In the genomic region with DNA sequence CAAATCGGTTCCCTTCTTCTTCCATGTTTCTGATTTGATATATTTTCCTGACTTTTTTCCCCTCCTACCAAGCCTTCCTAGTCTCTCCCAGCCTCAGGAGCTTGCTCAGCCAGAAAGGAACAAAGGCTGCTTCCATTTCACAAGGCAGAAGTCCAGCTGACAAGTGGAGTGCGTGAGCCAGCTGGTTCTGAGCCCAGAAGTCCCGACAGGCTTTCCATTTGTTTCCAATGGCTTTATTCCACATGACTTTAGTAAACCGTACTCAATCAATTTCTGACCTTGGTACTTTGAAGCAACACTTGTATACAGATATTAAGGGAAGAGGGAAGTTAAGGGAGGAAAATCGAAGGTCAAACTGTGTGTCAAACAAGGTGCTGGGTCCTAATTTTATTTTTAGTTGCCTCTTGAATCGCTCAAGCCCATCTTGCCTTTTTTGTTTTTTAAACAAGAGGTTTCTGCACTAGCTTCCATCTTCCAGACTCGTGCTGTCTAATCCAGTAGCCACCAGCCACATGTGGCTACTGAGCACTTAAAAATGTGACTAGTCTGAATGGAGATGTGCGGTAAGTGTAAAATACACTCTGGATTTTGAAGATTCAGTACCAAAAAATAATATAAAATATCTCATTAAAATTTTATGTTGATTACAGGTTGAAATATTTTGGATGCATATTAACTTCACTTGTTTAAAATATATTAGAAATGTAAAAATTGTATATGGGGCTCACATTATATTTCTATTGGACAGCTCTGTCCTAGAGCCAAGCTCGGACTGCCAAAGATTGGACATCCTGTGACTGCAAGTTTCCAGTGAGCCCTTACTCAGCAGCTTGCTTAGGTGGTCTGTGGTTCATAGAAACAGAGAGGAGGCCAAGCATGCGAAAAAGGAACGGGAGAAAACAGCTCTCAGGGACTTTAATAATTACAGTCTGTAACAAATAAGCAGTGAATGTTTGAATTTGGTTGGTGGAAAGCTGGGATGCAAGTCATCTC, we compare ENCODE assay signal across 8 cellular contexts. TPM values are rescaled to one million over a fixed set of nuclear protein-coding genes. Genes with fewer than 3 reads are reported as not detected.
A peak's percentile ranks its signal among the peaks of the same experiment; 100 is the strongest.
DNase-seq lines count a peak whose midpoint lies in the region; ATAC-seq, FAIRE-seq and TF ChIP-seq lines count a peak whose summit lies in the region.

No MANE protein-coding gene starts in this region.

- H3K4me3 Mint-ChIP-seq in stimulated activated naive CD8-positive, alpha-beta T cell treated with anti-CD3 and anti-CD28 coated beads, Interleukin-15, Interleukin-2, amounts not matched to agents 100 ng/mL and 50 ng/mL, for 24 hours: no peak overlapping the region
- no peak overlapping the region for H3K4me3 Mint-ChIP-seq in endodermal cell

- TF ChIP-seq POLR2A in GM12892 (IDR thresholded peaks at IDR 0.05; ENCODE audit: low read depth, low read length): no peak

- no peak for ATAC-seq in stimulated activated naive CD8-positive, alpha-beta T cell treated with anti-CD3 and anti-CD28 coated beads, Interleukin-15, Interleukin-2, amounts not matched to agents 100 U/mL and 50 U/mL, for 24 hours
- ATAC-seq in HG02981 (IDR thresholded peaks at IDR 0.05; ENCODE audit: unreplicated experiment): no peak

- no peaks in the 10 kb centered on the region for H3K4me1 ChIP-seq in endodermal cell (ENCODE audit: control insufficient read depth, insufficient read depth, low read length)
- H3K4me1 ChIP-seq in muscle layer of duodenum (ENCODE audit: control insufficient read depth in 1 of 2, insufficient read depth in 2 of 2, low read length in 2 of 2): peaks cover 4 to 19% of the 10 kb centered on the region in 2 donors

- no peak overlapping the region for H3K9ac ChIP-seq in endodermal cell (ENCODE audit: extremely low read depth, low read length, poor library complexity, severe bottlenecking)

- peak overlapping the region; percentile 39 for H3K27ac Mint-ChIP-seq in stimulated activated naive CD8-positive, alpha-beta T cell treated with anti-CD3 and anti-CD28 coated beads, Interleukin-15, Interleukin-2, amounts not matched to agents 100 ng/mL and 50 ng/mL, for 24 hours
- H3K27ac Mint-ChIP-seq in endodermal cell: no peak overlapping the region

- H3K9me3 Mint-ChIP-seq in stimulated activated naive CD8-positive, alpha-beta T cell treated with anti-CD3 and anti-CD28 coated beads, Interleukin-15, Interleukin-2, amounts not matched to agents 100 ng/mL and 50 ng/mL, for 24 hours: no peaks in the 10 kb centered on the region
- no peaks in the 10 kb centered on the region for H3K9me3 Mint-ChIP-seq in endodermal cell

- H3K36me3 ChIP-seq in endodermal cell (ENCODE audit: control insufficient read depth, insufficient read depth, low read length) (no peaks in the 10 kb centered on the region), muscle layer of duodenum (ENCODE audit: control insufficient read depth in 1 of 2, insufficient read depth in 2 of 2, low read length in 2 of 2) (peaks cover 12 to 16% of the 10 kb centered on the region in 2 donors)

- H3K27me3 ChIP-seq in endodermal cell (ENCODE audit: control insufficient read depth, insufficient read depth, low read length, poor library complexity, severe bottlenecking) (no peaks in the 10 kb centered on the region), muscle layer of duodenum (ENCODE audit: low read depth, low read length) (no peaks in the 10 kb centered on the region)

- H3K9me3 ChIP-seq in endodermal cell (ENCODE audit: control insufficient read depth, low read length) (no peaks in the 10 kb centered on the region), muscle layer of duodenum (ENCODE audit: control insufficient read depth in 1 of 2, low read length in 2 of 2) (no peaks in the 10 kb centered on the region)

- H3K36me3 Mint-ChIP-seq in stimulated activated naive CD8-positive, alpha-beta T cell treated with anti-CD3 and anti-CD28 coated beads, Interleukin-15, Interleukin-2, amounts not matched to agents 100 ng/mL and 50 ng/mL, for 24 hours (ENCODE audit: low read depth): peaks cover 54% of the 10 kb centered on the region
- peaks cover 3% of the 10 kb centered on the region for H3K36me3 Mint-ChIP-seq in endodermal cell (ENCODE audit: low read depth)

- FAIRE-seq in GM12892 (lab: Jason Lieb, UNC): no peak

- DNase-seq in stimulated activated naive CD8-positive, alpha-beta T cell treated with anti-CD3 and anti-CD28 coated beads, Interleukin-15, Interleukin-2, amounts not matched to agents 100 U/mL and 50 U/mL, for 24 hours: no peak
- DNase-seq in endodermal cell: no peak
- DNase-seq in GM12892 (ENCODE audit: insufficient read length): no peak
- DNase-seq in NCI-H345 (lab: John Stamatoyannopoulos, UW): no peak
- DNase-seq in activated effector memory CD4-positive, alpha-beta T cell treated with Interleukin-2 at 50 U/mL for 16 hours: no peak

- H3K27me3 Mint-ChIP-seq in stimulated activated naive CD8-positive, alpha-beta T cell treated with anti-CD3 and anti-CD28 coated beads, Interleukin-15, Interleukin-2, amounts not matched to agents 100 ng/mL and 50 ng/mL, for 24 hours: no peaks in the 10 kb centered on the region
- H3K27me3 Mint-ChIP-seq in endodermal cell (ENCODE audit: insufficient read depth): no peaks in the 10 kb centered on the region

- no peak for TF ChIP-seq CTCF in endodermal cell (conservative IDR thresholded peaks at IDR 0.05)

- H3K4me3 ChIP-seq in endodermal cell (ENCODE audit: low read length) (no peak overlapping the region), muscle layer of duodenum (ENCODE audit: low read depth in 1 of 2, low read length in 2 of 2) (peak overlapping the region in 1 of 2 donors; percentile 36)

- WGBS in endodermal cell (ENCODE audit: insufficient coverage in 1 of 2, insufficient read length in 1 of 2), 2 experiments: 90% methylated on average over 7 to 11 of the region's 11 CpGs

- peak overlapping the region; percentile 69 for H3K27ac ChIP-seq in endodermal cell (ENCODE audit: low read depth, low read length)
- peak overlapping the region; percentile 5 for H3K27ac ChIP-seq in muscle layer of duodenum (ENCODE audit: low read length)

- H3K4me1 Mint-ChIP-seq in stimulated activated naive CD8-positive, alpha-beta T cell treated with anti-CD3 and anti-CD28 coated beads, Interleukin-15, Interleukin-2, amounts not matched to agents 100 ng/mL and 50 ng/mL, for 24 hours (ENCODE audit: low read depth): peaks cover 25% of the 10 kb centered on the region
- H3K4me1 Mint-ChIP-seq in endodermal cell: no peaks in the 10 kb centered on the region

RNA-seq across cellular contexts. Expression of a gene that starts 36.0 kb away (rescaled TPM):
- 10 to 100 TPM; 21.5 to 28.5 TPM for total RNA-seq in endodermal cell
- polyA plus RNA-seq in endodermal cell (2013, experiment 1 of 2): 23.5 TPM
- polyA plus RNA-seq in endodermal cell (2013, experiment 2 of 2): 24.8 TPM
- polyA plus RNA-seq in GM12892 (2012; ENCODE audit: missing spikeins): 108 TPM
